ENCODE assay signal across 24 cellular contexts in the genomic region with DNA sequence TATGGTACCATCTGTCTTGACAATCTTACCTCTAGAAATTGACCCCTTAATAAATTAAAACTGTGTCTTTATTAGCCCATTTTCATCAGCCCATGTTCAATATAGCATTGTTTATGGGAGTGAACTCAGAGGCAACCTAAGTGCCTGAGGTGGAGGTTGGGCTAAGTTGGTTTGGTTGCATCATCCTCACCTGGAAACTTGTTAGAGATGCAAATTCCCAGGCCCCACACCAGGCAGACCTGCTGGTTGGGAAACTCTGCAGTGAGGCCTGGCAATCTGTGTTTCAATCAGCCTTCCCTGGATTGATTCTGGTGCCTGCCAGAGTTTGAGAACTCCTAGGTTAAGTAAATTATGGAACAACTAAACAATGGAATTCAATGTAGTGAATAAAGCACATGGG. TPM values are rescaled to one million over a fixed set of nuclear protein-coding genes. Genes with fewer than 3 reads are reported as not detected.
DNase-seq lines count a peak whose midpoint lies in the region; ATAC-seq and TF ChIP-seq lines count a peak whose summit lies in the region.
"Had no signal": no experiment of that assay in that cellular context is flagged by ENCODE, and none has a peak within 500 bp of the region (broad histone marks: within the 10 kb centered on the region; RNA-seq: fewer than 3 reads in every experiment).

No MANE protein-coding gene starts in this region.

- POLR2A ChIA-PET in IMR-90 (lab: Charles Lee; ENCODE audit: unreplicated experiment) = no interaction called here
- POLR2A ChIA-PET in MCF 10A (lab: Yijun Ruan, JAX) = no interaction called here

- ATAC-seq in GM23338 = peak; percentile 96
- no peak for ATAC-seq in IMR-90 (ENCODE audit: low read depth)
- no peak for ATAC-seq in HG02759 (IDR thresholded peaks at IDR 0.05; ENCODE audit: unreplicated experiment)
- ATAC-seq in upper lobe of right lung = no peak
- ATAC-seq: A549, PC-3 had no signal

- H3K9me3 Mint-ChIP-seq in GM23338 (peaks cover 13% of the 10 kb centered on the region), MCF 10A (ENCODE audit: unreplicated experiment) (peaks cover 4% of the 10 kb centered on the region)

- DNase-seq in GM23338 (ENCODE audit: low spot score) (peak; percentile 71), IMR-90 (no peak), epithelial cell of esophagus (ENCODE audit: low read depth) (peak; percentile 13), iPS-NIHi7 (ENCODE audit: extremely low spot score) (peak; percentile 71), MCF 10A (ENCODE audit: unreplicated experiment) (no peak), upper lobe of right lung (no peak)
- DNase-seq: CD4-positive, alpha-beta memory T cell; DMS79; HFFc6; KBM-7; NCI-H1417 treated with DMSO at 0.1 percent for 48 hours; NCI-H187 treated with DMSO at 0.1 percent for 48 hours; NCI-H226; NCI-H524; PC-3; RPMI8226; SHP77 treated with DMSO at 0.1 percent for 48 hours had no signal

- H3K56ac ChIP-seq in IMR-90 (ENCODE audit: extremely low read depth, insufficient read depth, low read length) = no peak overlapping the region

- peak overlapping the region; percentile 8; the same call in 1 of the 2 replicates for H2AFZ ChIP-seq in GM23338
- H2AFZ ChIP-seq in IMR-90 (replicated peaks; ENCODE audit: low read length, poor library complexity) = no peak overlapping the region

- H3K4me3 ChIP-seq in GM23338 = no peak overlapping the region
- H3K4me3 ChIP-seq in IMR-90 (ENCODE audit: insufficient read depth, low read depth, low read length) = no peak overlapping the region
- H3K4me3 ChIP-seq in epithelial cell of esophagus (ENCODE audit: low read length) = no peak overlapping the region
- H3K4me3 ChIP-seq in upper lobe of right lung = no peak overlapping the region
- H3K4me3 ChIP-seq: A549, BLaER1 had no signal

- no peak overlapping the region for H3K9ac ChIP-seq in IMR-90 (ENCODE audit: low read depth, low read length)
- H3K9ac ChIP-seq: BLaER1, SK-N-SH had no signal

- H2BK120ac ChIP-seq in IMR-90 (ENCODE audit: low read depth, low read length) = peak overlapping the region; percentile 43

- dilution Hi-C loops in IMR-90 (cut with HindIII; ENCODE audit: low sequenced_read_pairs, unreplicated experiment) = no loop called here

- H3K27ac Mint-ChIP-seq in GM23338 (peak overlapping the region; percentile 89), MCF 10A (ENCODE audit: low read depth, unreplicated experiment) (no peak overlapping the region)
- H3K27ac Mint-ChIP-seq: CD4-positive, alpha-beta memory T cell; HFFc6 had no signal

- no peaks in the 10 kb centered on the region; the same call in 1 of the 2 replicates for H3K9me2 ChIP-seq in GM23338 (ENCODE audit: insufficient read depth)
- H3K9me2 ChIP-seq: SK-N-SH had no signal

- H3K27me3 Mint-ChIP-seq in GM23338 (ENCODE audit: insufficient read depth, low read depth, poor library complexity) = peaks cover 1% of the 10 kb centered on the region
- peaks cover 14% of the 10 kb centered on the region for H3K27me3 Mint-ChIP-seq in MCF 10A (ENCODE audit: insufficient read depth, unreplicated experiment)

- H4K91ac ChIP-seq in IMR-90 (ENCODE audit: insufficient read depth, low read depth, low read length) = peak overlapping the region; percentile 43; the same call in 1 of the 2 replicates

- no peak for TF ChIP-seq RAD21 in IMR-90 (IDR thresholded peaks at IDR 0.05; ENCODE audit: low read length)

- H3K4me1 ChIP-seq in GM23338 (ENCODE audit: insufficient read depth) (peaks cover 11% of the 10 kb centered on the region), IMR-90 (ENCODE audit: control insufficient read depth, insufficient read depth, low read length) (peaks cover 48% of the 10 kb centered on the region), upper lobe of right lung (peaks cover 10% of the 10 kb centered on the region)

- H3F3A ChIP-seq in GM23338 (replicated peaks; ENCODE audit: low read depth) = no peaks in the 10 kb centered on the region

- in situ Hi-C loops in IMR-90 (cut with MboI; ENCODE audit: low sequenced_read_pairs) = no loop called here

- H3K9me3 ChIP-seq in IMR-90 (ENCODE audit: control insufficient read depth, insufficient read depth, low read length) (no peaks in the 10 kb centered on the region; the same call in 1 of the 2 replicates), upper lobe of right lung (no peaks in the 10 kb centered on the region)
- H3K9me3 ChIP-seq: A549, SK-N-SH had no signal

- peak overlapping the region; percentile 86 for H3K18ac ChIP-seq in IMR-90 (ENCODE audit: low read depth, low read length)

- no peak for TF ChIP-seq CTCF in GM23338 (conservative IDR thresholded peaks at IDR 0.05; ENCODE audit: low read depth in 2 of 2)
- no peak for TF ChIP-seq CTCF in IMR-90 (conservative IDR thresholded peaks at IDR 0.05; ENCODE audit: low read depth, low read length)
- no peak for TF ChIP-seq CTCF in epithelial cell of esophagus (IDR thresholded peaks at IDR 0.05; ENCODE audit: insufficient read depth, low read depth, low read length, missing control alignments)
- TF ChIP-seq CTCF in MCF 10A (IDR thresholded peaks at IDR 0.05; ENCODE audit: unreplicated experiment) = no peak
- TF ChIP-seq CTCF in upper lobe of right lung (IDR thresholded peaks at IDR 0.05) = no peak

- H3K14ac ChIP-seq in IMR-90 (replicated peaks; ENCODE audit: low read depth, low read length) = peak overlapping the region; percentile 24

- peak overlapping the region; percentile 60 for H2BK20ac ChIP-seq in IMR-90 (ENCODE audit: low read depth, low read length)

- H2AK5ac ChIP-seq in IMR-90 (ENCODE audit: low read depth, low read length) = peak overlapping the region; percentile 7; the same call in 1 of the 2 replicates

- intact Hi-C loops in IMR-90 (cut with micrococcal nuclease) (no loop called here), MCF 10A (cut with micrococcal nuclease) (no loop called here), upper lobe of right lung (cut with DNase I) (no loop called here)

- H3K79me1 ChIP-seq in IMR-90 (ENCODE audit: low read depth in 1 of 2, low read length in 2 of 2) = no peaks in the 10 kb centered on the region

- H2AK9ac ChIP-seq in IMR-90 (replicated peaks; ENCODE audit: low read depth, low read length, poor library complexity) = no peak overlapping the region

- H3K36me3 Mint-ChIP-seq in GM23338 (ENCODE audit: low read depth) = peaks cover 5% of the 10 kb centered on the region; the same call in 2 of the 3 replicates
- H3K36me3 Mint-ChIP-seq in MCF 10A (ENCODE audit: insufficient read depth, unreplicated experiment) = no peaks in the 10 kb centered on the region

- no peaks in the 10 kb centered on the region for H3K27me3 ChIP-seq in GM23338 (ENCODE audit: insufficient read depth)
- H3K27me3 ChIP-seq in IMR-90 (ENCODE audit: control insufficient read depth, insufficient read depth, low read length) = no peaks in the 10 kb centered on the region
- no peaks in the 10 kb centered on the region for H3K27me3 ChIP-seq in upper lobe of right lung
- H3K27me3 ChIP-seq: BLaER1 had no signal

- BruUV-seq in IMR-90 (replicated peaks; lab: Mats Ljungman, UMichigan) (no TSS peak), MCF 10A (replicated peaks; lab: Mats Ljungman, UMichigan) (no TSS peak)

- H4K20me1 ChIP-seq in GM23338 (replicated peaks; ENCODE audit: insufficient read depth) (no peaks in the 10 kb centered on the region), IMR-90 (ENCODE audit: insufficient read depth, low read length) (peaks cover 13% of the 10 kb centered on the region; the same call in 1 of the 2 replicates)
- H4K20me1 ChIP-seq: BLaER1 had no signal

- CTCF ChIA-PET in IMR-90 (lab: Yijun Ruan, JAX) = no interaction called here
- CTCF ChIA-PET in MCF 10A (lab: Yijun Ruan, JAX) = interaction anchor here (0.7 to 0.9 kb wide), 2 partner anchors 12 to 97 kb away, joined by 3 to 4 read pairs; no protein-coding TSS in a partner anchor

- peaks cover 30% of the 10 kb centered on the region for H3K9me1 ChIP-seq in IMR-90 (ENCODE audit: insufficient read depth, low read length)

- no peak for TF ChIP-seq POLR2A in IMR-90 (IDR thresholded peaks at IDR 0.05; ENCODE audit: low read depth, low read length)

- H4K5ac ChIP-seq in IMR-90 (ENCODE audit: low read depth, low read length) = peak overlapping the region; percentile 62

- no peak overlapping the region for H3K23ac ChIP-seq in IMR-90 (ENCODE audit: low read depth, low read length)

- H2BK5ac ChIP-seq in IMR-90 (ENCODE audit: low read depth, low read length, poor library complexity, severe bottlenecking) = peak overlapping the region; percentile 44

- no peak overlapping the region for H3K4me3 Mint-ChIP-seq in GM23338
- H3K4me3 Mint-ChIP-seq in MCF 10A (ENCODE audit: unreplicated experiment) = no peak overlapping the region
- H3K4me3 Mint-ChIP-seq: CD4-positive, alpha-beta memory T cell; HFFc6 had no signal

- H3K4me1 Mint-ChIP-seq in GM23338 = peaks cover 25% of the 10 kb centered on the region
- H3K4me1 Mint-ChIP-seq in MCF 10A (ENCODE audit: insufficient read depth, unreplicated experiment) = no peaks in the 10 kb centered on the region
- H3K4me1 Mint-ChIP-seq: CD4-positive, alpha-beta memory T cell had no signal

- H2BK15ac ChIP-seq in IMR-90 (ENCODE audit: low read depth, low read length) = 0 out of 3 replicates have a peak overlapping the region, but pooled peaks have one; percentile 30

- H3K36me3 ChIP-seq in GM23338 (ENCODE audit: insufficient read depth) (no peaks in the 10 kb centered on the region; the same call in 1 of the 2 replicates), IMR-90 (ENCODE audit: control insufficient read depth, insufficient read depth, low read length) (no peaks in the 10 kb centered on the region), upper lobe of right lung (no peaks in the 10 kb centered on the region)
- H3K36me3 ChIP-seq: BLaER1 had no signal

- H3K4me2 ChIP-seq in GM23338 = peak overlapping the region; percentile 22; the same call in 1 of the 2 replicates
- no peak overlapping the region for H3K4me2 ChIP-seq in IMR-90 (ENCODE audit: low read depth, low read length)
- H3K4me2 ChIP-seq: A549, BLaER1, SK-N-SH had no signal

- no peak overlapping the region for H3K27ac ChIP-seq in GM23338 (ENCODE audit: low read depth)
- peak overlapping the region; percentile 69; the same call in 1 of the 2 replicates for H3K27ac ChIP-seq in IMR-90 (ENCODE audit: insufficient read depth, low read length)
- no peak overlapping the region for H3K27ac ChIP-seq in upper lobe of right lung
- H3K27ac ChIP-seq: A549, BLaER1, HL-60 had no signal

- H4K8ac ChIP-seq in IMR-90 (ENCODE audit: low read depth in 2 of 2, low read length in 2 of 2) = peak overlapping the region in 1 of 2 experiments; percentile 16; a peak in 1 of 4 replicates

- no peaks in the 10 kb centered on the region for H3K79me2 ChIP-seq in GM23338 (replicated peaks; ENCODE audit: insufficient read depth)

- peak overlapping the region; percentile 32 for H3K4ac ChIP-seq in IMR-90 (ENCODE audit: low read depth, low read length)

RNA-seq across cellular contexts. Expression of a gene that starts 9.4 kb away (rescaled TPM):
- not detected in 2 replicates for total RNA-seq in GM23338 (2014; rRNA removed; shearing (Covaris generic))
- polyA plus RNA-seq in GM23338 (2016; fragmentation: Nextera tagmentation; extraction: Ambion mirVana) (not detected in 2 replicates), IMR-90 (2012; rRNA removed) (not detected in 2 replicates)
- total RNA-seq in IMR-90 (2012; rRNA removed) (not detected in 2 replicates), MCF 10A (2022) (not detected in 2 replicates), upper lobe of right lung (not detected)
- polyA plus RNA-seq in IMR-90 (2012; cell fraction: cytosol; rRNA removed) = not detected in 2 replicates
- not detected in 2 replicates for polyA plus RNA-seq in IMR-90 (2012; cell fraction: nucleus; rRNA removed; ENCODE audit: low replicate concordance)
- total RNA-seq: CD4-positive, alpha-beta memory T cell; H4; HFFc6; HT1080; PC-3 had no signal
- polyA plus RNA-seq: A549; CD4-positive, alpha-beta memory T cell; SK-N-SH had no signal

RNA-seq across cellular contexts. Expression of a gene that starts 27.9 kb away (rescaled TPM):
- 0.23 and 0.66 TPM in 2 replicates for total RNA-seq in GM23338 (2014; rRNA removed; shearing (Covaris generic))
- polyA plus RNA-seq in GM23338 (2016; fragmentation: Nextera tagmentation; extraction: Ambion mirVana) (0.21 and 0.56 TPM in 2 replicates), IMR-90 (2012; rRNA removed) (2.1 and 2.4 TPM in 2 replicates)
- total RNA-seq in IMR-90 (2012; rRNA removed) (2.5 and 2.9 TPM in 2 replicates), MCF 10A (2022) (not detected in 2 replicates), upper lobe of right lung (19.5 TPM)
- 1.2 and 1.3 TPM in 2 replicates for polyA plus RNA-seq in IMR-90 (2012; cell fraction: cytosol; rRNA removed)
- polyA plus RNA-seq in IMR-90 (2012; cell fraction: nucleus; rRNA removed; ENCODE audit: low replicate concordance) = 0.76 and 2.5 TPM in 2 replicates
- total RNA-seq: CD4-positive, alpha-beta memory T cell; PC-3 had no signal
- polyA plus RNA-seq: CD4-positive, alpha-beta memory T cell had no signal

RNA-seq across cellular contexts. Expression of a gene that starts 44.9 kb away (rescaled TPM):
- total RNA-seq in GM23338 (2014; rRNA removed; shearing (Covaris generic)) = not detected in 2 replicates
- polyA plus RNA-seq in GM23338 (2016; fragmentation: Nextera tagmentation; extraction: Ambion mirVana) (not detected in 2 replicates), IMR-90 (2012; rRNA removed) (not detected in 2 replicates)
- total RNA-seq in IMR-90 (2012; rRNA removed) (not detected in 2 replicates), MCF 10A (2022) (not detected in 2 replicates), upper lobe of right lung (63.1 TPM)
- polyA plus RNA-seq in IMR-90 (2012; cell fraction: cytosol; rRNA removed) = not detected in 2 replicates
- 0.21 TPM in 1 of 2 replicates, not detected in the other for polyA plus RNA-seq in IMR-90 (2012; cell fraction: nucleus; rRNA removed; ENCODE audit: low replicate concordance)
- total RNA-seq: HFFc6, HT1080, PC-3 had no signal
- polyA plus RNA-seq: A549, SK-N-SH had no signal

Comparison
In these comparisons a context has a peak if more than half of its experiments do, and no peak if none do; other contexts are left out.
1. DNase-seq: peak in GM23338 (single experiment), epithelial cell of esophagus (single experiment) and iPS-NIHi7 (single experiment); none in IMR-90 (single experiment), MCF 10A (single experiment) and upper lobe of right lung (single experiment).
2. RNA of a gene that starts 44.9 kb away (total RNA-seq): 63.1 TPM in upper lobe of right lung (single experiment); not detected in GM23338, not detected in IMR-90 and not detected in MCF 10A; every median in the first group is over 10 times any median in the second.